Comparison of ENCODE assay signal across 1 cellular context in genomic region chr3:140941090-140941433, GRCh38.
TF ChIP-seq lines count a peak whose summit lies in the region.

No MANE protein-coding gene starts in this region.

TF ChIP-seq in SK-N-SH, 30 proteins besides CTCF, POLR2A, EP300 and RAD21 (continued from another document):
- TF ChIP-seq REST (IDR thresholded peaks at IDR 0.05; ENCODE audit: low read depth, low read length): no peak
